ENCODE assay signal across 1 cellular context in the genomic region with DNA sequence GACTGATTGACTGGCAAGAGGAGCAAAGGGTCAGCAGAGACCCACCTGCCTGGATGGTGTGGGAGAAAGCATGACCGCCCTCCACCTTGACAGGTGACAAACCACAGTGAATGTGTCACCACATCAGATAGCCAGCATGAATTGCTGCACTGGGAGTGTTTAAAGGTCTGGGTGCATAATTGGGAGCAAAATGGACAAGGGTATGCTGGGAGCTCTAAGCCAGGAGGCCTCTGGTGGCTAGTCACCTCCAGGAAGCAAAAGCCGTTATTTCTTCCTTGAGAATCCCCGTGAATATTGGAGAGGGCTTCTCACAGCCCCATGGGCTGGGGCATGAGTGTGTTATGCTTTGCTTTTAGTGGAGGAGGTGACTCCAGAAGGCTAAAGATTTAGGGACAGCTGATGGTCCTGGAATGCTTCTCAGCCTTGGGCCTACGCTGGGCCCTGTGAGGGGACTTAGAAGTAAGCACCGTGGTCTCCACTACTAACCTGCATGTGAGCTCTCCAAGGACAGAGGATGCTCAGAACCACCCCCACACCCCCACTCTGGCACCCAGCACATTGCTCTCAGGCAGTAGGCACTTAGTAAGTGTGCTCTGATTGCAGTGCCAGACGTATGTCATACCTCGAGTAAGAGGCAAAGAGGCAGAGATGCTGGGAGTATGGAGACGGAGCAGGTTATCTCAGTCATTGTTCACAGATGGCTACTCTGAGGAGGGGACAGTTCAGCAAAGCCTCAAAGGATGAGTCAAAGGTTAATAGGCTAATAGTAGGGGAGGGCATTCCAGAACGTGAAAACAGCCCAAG.
TF ChIP-seq lines count a peak whose summit lies in the region.

No MANE protein-coding gene starts in this region.

TF ChIP-seq in HepG2, 621 proteins besides CTCF, POLR2A, EP300 and RAD21:
- no peak for TF ChIP-seq ZFP90 (CRISPR knock-in tag; IDR thresholded peaks at IDR 0.05; ENCODE audit: borderline replicate concordance)
- TF ChIP-seq RFX5 (IDR thresholded peaks at IDR 0.05; ENCODE audit: low read depth, low read length): no peak
- TF ChIP-seq NKX3-1 (CRISPR knock-in tag; IDR thresholded peaks at IDR 0.05): no peak
- no peak for TF ChIP-seq TARDBP (CRISPR knock-in tag; IDR thresholded peaks at IDR 0.05)
- TF ChIP-seq MEIS2 (CRISPR knock-in tag; IDR thresholded peaks at IDR 0.05): no peak
- no peak for TF ChIP-seq SALL2 (CRISPR knock-in tag; IDR thresholded peaks at IDR 0.05)
- TF ChIP-seq, protein P1, sequence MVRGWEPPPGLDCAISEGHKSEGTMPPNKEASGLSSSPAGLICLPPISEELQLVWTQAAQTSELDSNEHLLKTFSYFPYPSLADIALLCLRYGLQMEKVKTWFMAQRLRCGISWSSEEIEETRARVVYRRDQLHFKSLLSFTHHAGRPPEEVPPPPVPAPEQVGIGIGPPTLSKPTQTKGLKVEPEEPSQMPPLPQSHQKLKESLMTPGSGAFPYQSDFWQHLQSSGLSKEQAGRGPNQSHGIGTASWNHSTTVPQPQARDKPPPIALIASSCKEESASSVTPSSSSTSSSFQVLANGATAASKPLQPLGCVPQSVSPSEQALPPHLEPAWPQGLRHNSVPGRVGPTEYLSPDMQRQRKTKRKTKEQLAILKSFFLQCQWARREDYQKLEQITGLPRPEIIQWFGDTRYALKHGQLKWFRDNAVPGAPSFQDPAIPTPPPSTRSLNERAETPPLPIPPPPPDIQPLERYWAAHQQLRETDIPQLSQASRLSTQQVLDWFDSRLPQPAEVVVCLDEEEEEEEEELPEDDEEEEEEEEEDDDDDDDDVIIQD (CRISPR knock-in tag; IDR thresholded peaks at IDR 0.05; ENCODE audit: low read depth): no peak
TF ChIP-seq in HepG2: peak in this region for 0.
